In the genomic region with DNA sequence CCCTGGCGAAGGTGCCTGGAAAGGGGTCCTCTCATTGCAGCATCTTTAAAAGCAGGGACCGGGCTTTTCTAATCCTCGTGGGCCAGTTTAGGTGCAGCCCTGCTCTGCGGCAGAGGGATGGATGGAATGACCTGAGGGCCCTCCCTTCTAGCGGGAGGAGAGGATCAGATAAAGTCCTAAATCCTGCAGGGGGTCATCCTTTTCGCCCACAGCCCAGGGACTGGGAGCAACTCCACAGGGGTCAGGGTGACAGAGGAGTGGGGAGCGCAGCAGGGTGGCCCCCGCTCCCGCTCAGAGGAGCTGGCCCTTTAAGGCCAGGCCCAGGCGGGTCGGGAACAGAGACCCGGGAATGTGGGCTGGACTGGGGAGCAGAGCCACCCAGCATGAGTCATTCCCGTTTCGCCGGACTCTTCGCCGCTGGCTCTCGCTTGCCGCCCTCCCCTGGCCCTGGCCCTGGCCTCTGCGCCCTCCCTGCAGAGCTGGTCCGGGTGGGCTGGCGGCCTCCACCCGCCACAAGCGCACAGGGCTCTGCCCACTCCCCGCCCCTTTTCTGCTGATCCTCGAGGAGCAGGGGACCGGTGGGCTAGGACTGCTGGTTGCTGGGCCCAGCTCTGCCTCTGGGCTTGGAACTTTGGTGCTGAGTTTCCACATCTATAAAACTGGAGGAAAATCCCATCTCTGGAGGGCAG, we compare ENCODE assay signal across 8 cellular contexts.
DNase-seq lines count a peak whose midpoint lies in the region; ATAC-seq and TF ChIP-seq lines count a peak whose summit lies in the region.

No MANE protein-coding gene starts in this region.

- ATAC-seq in HG02852 (IDR thresholded peaks at IDR 0.05; ENCODE audit: unreplicated experiment), result no peak

- H2AFZ ChIP-seq in GM23248, result peak overlapping the region; percentile 92

- DNase-seq in GM23248 (peak; percentile 96), SK-MEL-5 (ENCODE audit: low read depth, low spot score) (peak; percentile 58), esophagus muscularis mucosa (ENCODE audit: extremely low spot score) (no peak), GM19238 (ENCODE audit: insufficient read length, low spot score) (no peak), NCI-H524 (lab: John Stamatoyannopoulos, UW) (no peak)
- no peak for DNase-seq in activated naive CD4-positive, alpha-beta T cell treated with anti-CD3 and anti-CD28 coated beads, Interleukin-2, amount 50 U/mL, for 16 hours

- H3K4me3 ChIP-seq in GM23248, result peak overlapping the region; percentile 82
- peak overlapping the region; percentile 61 to 78 (median 68) for H3K4me3 ChIP-seq in esophagus muscularis mucosa
- H3K4me3 ChIP-seq in muscle layer of duodenum (ENCODE audit: low read depth in 1 of 2, low read length in 2 of 2), result peak overlapping the region; percentile 70 to 75

- no peaks in the 10 kb centered on the region for H4K20me1 ChIP-seq in GM23248 (ENCODE audit: insufficient read depth)

- peak overlapping the region; percentile 89 for H3K4me2 ChIP-seq in GM23248 (ENCODE audit: unreplicated experiment)

- 1 to 2% methylated on average over 23 to 27 of the region's 27 CpGs for WGBS in GM23248 (ENCODE audit: low coverage in 1 of 2, low lambda C conversion rate in 2 of 2, missing lambda C conversion rate in 2 of 2), 2 experiments
- WGBS in esophagus muscularis mucosa, result 12% methylated on average over 8 of the region's 27 CpGs

- H3K79me2 ChIP-seq in GM23248 (ENCODE audit: insufficient read depth), result no peaks in the 10 kb centered on the region

- TF ChIP-seq CTCF in esophagus muscularis mucosa (IDR thresholded peaks at IDR 0.05), result no peak

- H3K4me1 ChIP-seq in GM23248 (ENCODE audit: insufficient read depth) (peaks cover 25% of the 10 kb centered on the region), esophagus muscularis mucosa (peaks cover 33 to 42% (median 41%) of the 10 kb centered on the region in 4 donors), muscle layer of duodenum (ENCODE audit: control insufficient read depth in 1 of 2, insufficient read depth in 2 of 2, low read length in 2 of 2) (peaks cover 0 to 28% of the 10 kb centered on the region in 2 donors)

- no peaks in the 10 kb centered on the region for H3K9me2 ChIP-seq in GM23248 (ENCODE audit: insufficient read depth)

- in situ Hi-C loops in GM23248 (cut with MboI), result loop anchor here (10.0 kb wide), 1 partner anchor 184 kb away; the partner anchor contains the start of gene WNK1
- in situ Hi-C loops in SK-MEL-5 (cut with HindIII; ENCODE audit: low pct_unique_long_range_greater_than_20kb, low sequenced_read_pairs), result no loop called here

- H3K27me3 ChIP-seq in GM23248 (replicated peaks; ENCODE audit: insufficient read depth), result no peaks in the 10 kb centered on the region
- no peaks in the 10 kb centered on the region for H3K27me3 ChIP-seq in esophagus muscularis mucosa
- H3K27me3 ChIP-seq in muscle layer of duodenum (ENCODE audit: low read depth, low read length), result no peaks in the 10 kb centered on the region

- peaks cover 26% of the 10 kb centered on the region for H3F3A ChIP-seq in GM23248 (ENCODE audit: insufficient read depth)

- TF ChIP-seq POLR2A in esophagus muscularis mucosa (IDR thresholded peaks at IDR 0.05; ENCODE audit: low read depth), result peak; percentile 57

- peak overlapping the region; percentile 80 for H3K9ac ChIP-seq in GM23248

- no peaks in the 10 kb centered on the region for H3K36me3 ChIP-seq in GM23248 (ENCODE audit: low read depth)
- peaks cover 0 to 4% (median 2%) of the 10 kb centered on the region in 4 donors for H3K36me3 ChIP-seq in esophagus muscularis mucosa
- peaks cover 0 to 7% of the 10 kb centered on the region in 2 donors for H3K36me3 ChIP-seq in muscle layer of duodenum (ENCODE audit: control insufficient read depth in 1 of 2, insufficient read depth in 2 of 2, low read length in 2 of 2)

- H3K27ac ChIP-seq in GM23248, result peak overlapping the region; percentile 90
- peak overlapping the region; percentile 89 to 96 (median 96) for H3K27ac ChIP-seq in esophagus muscularis mucosa (replicated peaks in 1 of 4)
- peak overlapping the region; percentile 83 for H3K27ac ChIP-seq in muscle layer of duodenum (ENCODE audit: low read length)

- TF ChIP-seq EP300 in esophagus muscularis mucosa (IDR thresholded peaks at IDR 0.05), result no peak

- H3K9me3 ChIP-seq in GM23248 (ENCODE audit: low read depth) (no peaks in the 10 kb centered on the region), esophagus muscularis mucosa (no peaks in the 10 kb centered on the region), muscle layer of duodenum (ENCODE audit: control insufficient read depth in 1 of 2, low read length in 2 of 2) (no peaks in the 10 kb centered on the region)

- intact Hi-C loops in esophagus muscularis mucosa (cut with DNase I), result loop anchor here (1.0 to 2.0 kb wide), 2 partner anchors 244 to 378 kb away; partner anchors contain the start of gene RAD52

Comparison
In these comparisons a context has a peak if more than half of its experiments do, and no peak if none do; other contexts are left out.
1. DNase-seq: peak in GM23248 (single experiment) and SK-MEL-5 (single experiment); none in esophagus muscularis mucosa (single experiment), GM19238 (single experiment), activated naive CD4-positive, alpha-beta T cell treated with anti-CD3 and anti-CD28 coated beads, Interleukin-2, amount 50 U/mL, for 16 hours (single experiment) and NCI-H524 (0 of 2).
2. Peak in every context shown above with its lines, with median percentiles within 50 percentile points of each other: H3K27ac ChIP-seq and H3K4me3 ChIP-seq.